8 cellular contexts compared by ENCODE assay signal in the genomic region with DNA sequence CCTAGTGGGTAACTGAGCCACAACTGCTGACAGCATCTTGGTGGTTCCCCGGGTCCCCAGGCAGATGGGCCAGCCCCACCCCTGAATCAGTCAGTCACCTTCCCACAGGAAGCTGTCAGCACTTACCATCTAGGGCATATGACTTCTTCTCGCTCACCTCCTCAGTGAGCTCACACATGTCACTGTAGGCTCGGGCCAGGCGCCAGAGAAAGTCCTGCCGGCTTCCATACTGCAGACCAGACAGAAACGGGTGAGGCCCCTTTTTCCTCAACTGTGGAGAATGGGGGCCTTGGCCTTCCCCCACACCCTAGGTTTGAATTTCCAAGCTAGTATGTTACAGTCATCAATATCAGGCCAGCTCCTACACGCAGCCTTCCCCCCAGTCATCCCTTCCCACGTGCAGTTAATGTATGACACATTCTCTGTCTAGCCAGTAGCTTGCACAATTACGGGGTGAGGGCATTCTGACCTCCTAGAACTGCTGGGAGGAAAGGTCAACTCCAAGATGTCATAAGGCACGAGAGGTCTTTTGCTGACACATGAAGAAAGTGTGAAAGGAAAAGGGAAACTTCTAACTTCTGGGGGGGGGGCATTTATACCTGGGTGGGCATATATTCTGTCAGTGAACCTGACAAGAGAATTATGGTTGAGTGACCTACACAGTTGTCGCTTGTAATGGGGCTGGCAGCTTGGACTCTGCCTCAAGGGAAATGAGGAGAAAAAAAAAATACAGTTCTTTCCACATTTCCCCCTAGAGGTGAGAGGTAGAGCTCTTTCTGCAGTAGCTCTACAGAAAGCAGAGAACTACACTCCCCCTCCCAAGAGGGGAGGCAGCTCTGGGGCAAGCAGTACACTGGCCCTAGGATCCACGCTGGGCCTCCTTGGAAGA. TPM values are rescaled to one million over a fixed set of nuclear protein-coding genes. Genes with fewer than 3 reads are reported as not detected.
A peak's percentile ranks its signal among the peaks of the same experiment; 100 is the strongest.
DNase-seq lines count a peak whose midpoint lies in the region; ATAC-seq and TF ChIP-seq lines count a peak whose summit lies in the region.

No MANE protein-coding gene starts in this region.

- DNase-seq in DND-41 (no peak), OCI-LY7 (ENCODE audit: low spot score) (no peak), myocyte (ENCODE audit: low read depth) (peak; percentile 38), NCI-H1694 treated with DMSO at 0.1 percent for 48 hours (lab: John Stamatoyannopoulos, UW) (no peak), NCI-H1436 (lab: John Stamatoyannopoulos, UW) (no peak)
- peak; percentile 37 to 80 for DNase-seq in activated naive CD4-positive, alpha-beta T cell treated with anti-CD3 and anti-CD28 coated beads, Interleukin-2, amount 50 U/mL, for 72 hours (ENCODE audit: low spot score in 2 of 2)

- BruUV-seq in OCI-LY7 (replicated peaks; lab: Mats Ljungman, UMichigan): no TSS peak

- H3K36me3 Mint-ChIP-seq in activated naive CD4-positive, alpha-beta T cell treated with anti-CD3 and anti-CD28 coated beads, Interleukin-2, amount 50 U/mL, for 72 hours: peaks cover 5 to 6% of the 10 kb centered on the region in 2 donors

- POLR2A ChIA-PET in OCI-LY7 (lab: Charles Lee): interaction anchor here (1.2 kb wide), 1 partner anchor 50 kb away, joined by 3 read pairs; a partner anchor contains a TSS

- H3K4me2 ChIP-seq in DND-41 (ENCODE audit: insufficient read depth, low read length) (no peak overlapping the region), OCI-LY7 (ENCODE audit: low read length) (no peak overlapping the region)

- no peaks in the 10 kb centered on the region for H3K9me3 Mint-ChIP-seq in activated naive CD4-positive, alpha-beta T cell treated with anti-CD3 and anti-CD28 coated beads, Interleukin-2, amount 50 U/mL, for 72 hours

- H3K79me2 ChIP-seq in DND-41 (ENCODE audit: insufficient read depth, low read length) (no peaks in the 10 kb centered on the region), OCI-LY7 (ENCODE audit: insufficient read depth, low read depth, low read length) (no peaks in the 10 kb centered on the region)

- no peak overlapping the region for H2AFZ ChIP-seq in DND-41 (ENCODE audit: low read depth, low read length)
- no peak overlapping the region for H2AFZ ChIP-seq in OCI-LY7 (ENCODE audit: low read length)

- H3K36me3 ChIP-seq in DND-41 (ENCODE audit: insufficient read depth, low read length): peaks cover 65% of the 10 kb centered on the region
- H3K36me3 ChIP-seq in OCI-LY7 (ENCODE audit: insufficient read depth, low read length): peaks cover 88% of the 10 kb centered on the region

- CTCF ChIA-PET in OCI-LY7 (lab: Charles Lee; ENCODE audit: unreplicated experiment): interaction anchor here (2.2 kb wide), 1 partner anchor 38 kb away, joined by 6 read pairs; no protein-coding TSS in a partner anchor

- H4K20me1 ChIP-seq in DND-41 (ENCODE audit: insufficient read depth, low read length) (peaks cover 12% of the 10 kb centered on the region; the same call in 1 of the 2 replicates), OCI-LY7 (ENCODE audit: insufficient read depth, low read length) (peaks cover 6% of the 10 kb centered on the region; the same call in 1 of the 2 replicates)

- intact Hi-C loops in OCI-LY7 (cut with micrococcal nuclease; ENCODE audit: unreplicated experiment): loop anchor here (5.0 kb wide), 1 partner anchor 67 kb away; no protein-coding TSS in a partner anchor

- TF ChIP-seq CTCF in DND-41 (IDR thresholded peaks at IDR 0.05; ENCODE audit: borderline replicate concordance, extremely low read depth, low read length, poor library complexity, severe bottlenecking): no peak
- 0 out of 2 replicates have a peak, but pooled peaks have one; percentile 15 for TF ChIP-seq CTCF in OCI-LY7 (conservative IDR thresholded peaks at IDR 0.05; ENCODE audit: low read length)

- no peaks in the 10 kb centered on the region for H3K9me3 ChIP-seq in DND-41 (ENCODE audit: insufficient read depth, low read length, severe bottlenecking)
- no peaks in the 10 kb centered on the region for H3K9me3 ChIP-seq in OCI-LY7 (ENCODE audit: low read length)

- H3K27ac ChIP-seq in DND-41 (ENCODE audit: low read length): no peak overlapping the region; the same call in 1 of the 2 replicates
- H3K27ac ChIP-seq in OCI-LY7 (ENCODE audit: low read depth, low read length, poor library complexity, severe bottlenecking): no peak overlapping the region

- H3K4me3 ChIP-seq in DND-41 (ENCODE audit: low read depth in 1 of 2, low read length in 2 of 2): no peak overlapping the region
- H3K4me3 ChIP-seq in OCI-LY7 (ENCODE audit: low read depth, low read length, poor library complexity, severe bottlenecking): no peak overlapping the region

- H3K27ac Mint-ChIP-seq in activated naive CD4-positive, alpha-beta T cell treated with anti-CD3 and anti-CD28 coated beads, Interleukin-2, amount 50 U/mL, for 72 hours: peak overlapping the region; percentile 78 to 85

- no peak overlapping the region for H3K9ac ChIP-seq in DND-41 (ENCODE audit: low read depth, low read length)

- H3K4me1 ChIP-seq in DND-41 (ENCODE audit: insufficient read depth, low read length) (0 out of 2 replicates have a peak, but pooled peaks cover 2% of the 10 kb centered on the region), OCI-LY7 (ENCODE audit: insufficient read depth, low read length, poor library complexity, severe bottlenecking) (peaks cover 4% of the 10 kb centered on the region)

- peak; percentile 41; the same call in 2 of the 3 replicates for ATAC-seq in DND-41 (ENCODE audit: insufficient read depth, low read depth)
- peak; percentile 83 to 94 for ATAC-seq in activated naive CD4-positive, alpha-beta T cell treated with anti-CD3 and anti-CD28 coated beads, Interleukin-2, amount 50 U/mL, for 72 hours
- no peak for ATAC-seq in GM18858 (IDR thresholded peaks at IDR 0.05; ENCODE audit: unreplicated experiment)
- no peak for ATAC-seq in HG03439 (IDR thresholded peaks at IDR 0.05; ENCODE audit: unreplicated experiment)

- H3K27me3 ChIP-seq in DND-41 (ENCODE audit: insufficient read depth, low read length, poor library complexity): no peaks in the 10 kb centered on the region

- no peaks in the 10 kb centered on the region for H3K9me2 ChIP-seq in OCI-LY7 (ENCODE audit: insufficient read depth, low read length)

RNA-seq across cellular contexts. Expression of a gene that starts 10.9 kb away (rescaled TPM):
- total RNA-seq in OCI-LY7 (2014; rRNA removed; shearing (Covaris generic)): 10.7 and 14.9 TPM in 2 replicates
- total RNA-seq in OCI-LY7 (2022) (21.5 and 23.7 TPM in 2 replicates), myocyte (22.2 and 25.5 TPM in 2 replicates)
- 10 to 100 TPM; 18.5 to 23.1 TPM for total RNA-seq in activated naive CD4-positive, alpha-beta T cell treated with anti-CD3 and anti-CD28 coated beads, Interleukin-2, amount 50 U/mL, for 72 hours
- 35.8 TPM for polyA plus RNA-seq in myocyte (2012)

RNA-seq across cellular contexts. Expression of a gene that starts 19.7 kb away (rescaled TPM):
- total RNA-seq in OCI-LY7 (2014; rRNA removed; shearing (Covaris generic)): 97.4 and 113 TPM in 2 replicates
- total RNA-seq in OCI-LY7 (2022): 66.0 and 75.7 TPM in 2 replicates
- total RNA-seq in activated naive CD4-positive, alpha-beta T cell treated with anti-CD3 and anti-CD28 coated beads, Interleukin-2, amount 50 U/mL, for 72 hours: 10 to 100 TPM; 15.9 to 72.6 TPM
- 5.5 and 8.0 TPM in 2 replicates for total RNA-seq in myocyte
- 2.7 TPM for polyA plus RNA-seq in myocyte (2012)

RNA-seq across cellular contexts. Expression of a gene that starts 25.6 kb away (rescaled TPM):
- 4.0 and 4.7 TPM in 2 replicates for total RNA-seq in OCI-LY7 (2014; rRNA removed; shearing (Covaris generic))
- total RNA-seq in OCI-LY7 (2022): 2.4 and 2.7 TPM in 2 replicates
- 1 to 10 TPM in 1 of 2 donors, under 1 TPM in 1; 0.52 to 2.0 TPM for total RNA-seq in activated naive CD4-positive, alpha-beta T cell treated with anti-CD3 and anti-CD28 coated beads, Interleukin-2, amount 50 U/mL, for 72 hours
- total RNA-seq in myocyte: not detected in 2 replicates
- 1.4 TPM for polyA plus RNA-seq in myocyte (2012)

RNA-seq across cellular contexts. Expression of a gene that starts 49.2 kb away (rescaled TPM):
- 45.8 and 61.9 TPM in 2 replicates for total RNA-seq in OCI-LY7 (2014; rRNA removed; shearing (Covaris generic))
- total RNA-seq in OCI-LY7 (2022) (86.8 and 107 TPM in 2 replicates), myocyte (0.94 and 2.3 TPM in 2 replicates)
- 10 to 100 TPM; 39.5 to 79.9 TPM for total RNA-seq in activated naive CD4-positive, alpha-beta T cell treated with anti-CD3 and anti-CD28 coated beads, Interleukin-2, amount 50 U/mL, for 72 hours
- 0.64 TPM for polyA plus RNA-seq in myocyte (2012)

Comparison
In these comparisons a context has a peak if more than half of its experiments do, and no peak if none do; other contexts are left out.
1. ATAC-seq: peak in DND-41 (single experiment) and activated naive CD4-positive, alpha-beta T cell treated with anti-CD3 and anti-CD28 coated beads, Interleukin-2, amount 50 U/mL, for 72 hours (2 of 2); none in GM18858 (single experiment) and HG03439 (single experiment).
2. DNase-seq: peak in activated naive CD4-positive, alpha-beta T cell treated with anti-CD3 and anti-CD28 coated beads, Interleukin-2, amount 50 U/mL, for 72 hours (2 of 2) and myocyte (single experiment); none in DND-41 (single experiment), OCI-LY7 (single experiment), NCI-H1694 treated with DMSO at 0.1 percent for 48 hours (single experiment) and NCI-H1436 (single experiment).